In the genomic region with DNA sequence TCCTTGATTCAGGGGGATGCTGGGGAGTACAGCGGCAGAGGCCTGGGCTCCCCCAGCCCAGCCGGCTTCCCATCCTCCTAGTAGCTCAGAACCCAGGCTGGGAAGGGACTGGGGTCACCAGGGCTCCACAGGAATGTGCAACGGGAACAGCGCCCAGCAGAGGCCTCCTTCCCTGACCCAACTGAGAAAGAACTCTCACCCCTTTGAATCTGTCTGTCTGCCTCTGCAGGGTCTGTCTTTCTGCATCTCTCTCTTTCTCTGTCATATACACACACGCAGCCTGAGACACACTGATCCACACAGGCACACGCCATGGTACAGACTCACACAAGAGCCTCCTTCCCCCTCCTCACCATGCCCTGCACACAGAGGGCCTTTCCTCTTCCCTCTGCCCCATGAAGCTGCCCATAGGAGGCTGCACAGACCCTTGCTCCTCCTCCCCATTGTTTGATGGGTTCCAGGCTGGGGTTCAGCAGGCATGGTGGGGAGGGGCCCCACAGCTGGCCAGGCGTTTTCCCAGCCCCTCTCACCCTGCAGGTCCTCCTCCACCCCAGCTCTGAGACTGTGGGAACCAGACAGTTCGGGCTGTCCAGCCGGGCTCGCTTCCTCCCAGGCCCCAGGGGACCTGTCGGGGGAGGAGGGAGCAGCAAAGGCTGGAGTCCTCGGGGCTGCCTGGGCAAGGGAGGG, we compare ENCODE assay signal across 8 cellular contexts. TPM values are rescaled to one million over a fixed set of nuclear protein-coding genes. Genes with fewer than 3 reads are reported as not detected.
DNase-seq lines count a peak whose midpoint lies in the region; ATAC-seq and TF ChIP-seq lines count a peak whose summit lies in the region.

No MANE protein-coding gene starts in this region.

- H3K27ac ChIP-seq in HCT116 (ENCODE audit: low read depth, low read length): no peak overlapping the region; the same call in 1 of the 2 replicates
- peak overlapping the region; percentile 54 for H3K27ac ChIP-seq in cingulate gyrus (ENCODE audit: low read depth, low read length)
- H3K27ac ChIP-seq in spleen: peak overlapping the region; percentile 16 to 65 (median 44)

- H3K4me3 ChIP-seq in HCT116 (replicated peaks in 1 of 2; ENCODE audit: low read depth in 1 of 2, low read length in 2 of 2): no peak overlapping the region
- H3K4me3 ChIP-seq in spleen: no peak overlapping the region

- ATAC-seq in HCT116 (no peak), GM21737 (IDR thresholded peaks at IDR 0.05; ENCODE audit: unreplicated experiment) (no peak)

- H3K4me1 ChIP-seq in HCT116 (ENCODE audit: control insufficient read depth in 1 of 2, insufficient read depth in 2 of 2, low read length in 2 of 2) (peaks cover 16 to 38% of the 10 kb centered on the region in 2 experiments), spleen (peaks cover 0 to 83% (median 27%) of the 10 kb centered on the region in 6 donors)

- CTCF ChIA-PET in HCT116 (lab: Charles Lee): interaction anchor here (2.3 kb wide), 1 partner anchor 10 kb away, joined by 11 read pairs; no protein-coding TSS in a partner anchor

- H3K36me3 ChIP-seq in HCT116 (ENCODE audit: control insufficient read depth in 1 of 2, insufficient read depth in 2 of 2, low read length in 2 of 2): no peaks in the 10 kb centered on the region
- no peaks in the 10 kb centered on the region for H3K36me3 ChIP-seq in spleen

- no peaks in the 10 kb centered on the region for H3K79me2 ChIP-seq in HCT116 (ENCODE audit: insufficient read depth, low read length)

- H2AFZ ChIP-seq in HCT116 (ENCODE audit: low read depth, low read length, poor library complexity, severe bottlenecking): no peak overlapping the region

- WGBS in spleen, 5 donors: 61 to 73% (median 70%) methylated on average over 9 to 12 of the region's 12 CpGs

- no peaks in the 10 kb centered on the region for H4K20me1 ChIP-seq in HCT116 (ENCODE audit: insufficient read depth)

- H3K9ac ChIP-seq in HCT116 (ENCODE audit: low read length): no peak overlapping the region

- H3K27me3 ChIP-seq in HCT116 (ENCODE audit: insufficient read depth, low read length) (no peaks in the 10 kb centered on the region), spleen (replicated peaks in 1 of 7) (no peaks in the 10 kb centered on the region)

- peak overlapping the region; percentile 27 for H3K4me2 ChIP-seq in HCT116 (ENCODE audit: low read length)

- RAD21 ChIA-PET in HCT116 (lab: Charles Lee; ENCODE audit: low non-redundant PET in 1 of 2, low total read pairs in 2 of 2, uncharacterized antibody in 2 of 2, unreplicated experiment in 2 of 2): no interaction called here

- TF ChIP-seq POLR2A in HCT116 (IDR thresholded peaks at IDR 0.05; ENCODE audit: borderline replicate concordance, extremely low read depth, insufficient read depth, insufficient read length) (no peak), spleen (IDR thresholded peaks at IDR 0.05) (no peak)

- no peaks in the 10 kb centered on the region for H3K9me3 ChIP-seq in HCT116 (ENCODE audit: control insufficient read depth in 1 of 2, insufficient read depth in 1 of 2, low read depth in 1 of 2, low read length in 2 of 2)
- H3K9me3 ChIP-seq in spleen: no peaks in the 10 kb centered on the region

- H3K9me2 ChIP-seq in HCT116 (ENCODE audit: insufficient read depth): no peaks in the 10 kb centered on the region

- POLR2A ChIA-PET in HCT116 (lab: Charles Lee): no interaction called here

- no peak for DNase-seq in HCT116 (ENCODE audit: low read depth, low spot score)
- DNase-seq in kidney tubule cell (ENCODE audit: low spot score): peak; percentile 35
- no peak for DNase-seq in spleen
- no peak for DNase-seq in foreskin melanocyte
- no peak for DNase-seq in GM10266 (ENCODE audit: extremely low spot score)
- DNase-seq in NCI-H128 (lab: John Stamatoyannopoulos, UW; ENCODE audit: unreplicated experiment): no peak

- TF ChIP-seq CTCF in HCT116 (IDR thresholded peaks at IDR 0.05 in 2 of 3, conservative IDR thresholded peaks at IDR 0.05 in 1 of 3; ENCODE audit: borderline replicate concordance in 1 of 3, insufficient read depth in 1 of 3, low read depth in 2 of 3, low read length in 2 of 3) (no peak), spleen (IDR thresholded peaks at IDR 0.05 in 8 of 11, conservative IDR thresholded peaks at IDR 0.05 in 3 of 11) (no peak), GM10266 (IDR thresholded peaks at IDR 0.05; ENCODE audit: control insufficient read depth, insufficient read depth, low read depth, missing control alignments) (no peak)

- no TSS peak for BruUV-seq in HCT116 (replicated peaks; lab: Mats Ljungman, UMichigan)

- intact Hi-C loops in HCT116 (cut with micrococcal nuclease): no loop called here
- intact Hi-C loops in spleen (cut with DNase I; ENCODE audit: low total_unique reads): no loop called here

- no peak for TF ChIP-seq RAD21 in HCT116 (IDR thresholded peaks at IDR 0.05; ENCODE audit: low read depth)

TF ChIP-seq in HCT116, 20 proteins besides CTCF, POLR2A, EP300 and RAD21 (continues in another document):
- no peak for TF ChIP-seq EGR1 (IDR thresholded peaks at IDR 0.05; ENCODE audit: low read depth)
- no peak for TF ChIP-seq EZH2 (IDR thresholded peaks at IDR 0.05)
- TF ChIP-seq FOSL1 (IDR thresholded peaks at IDR 0.05; ENCODE audit: low read depth): no peak
- TF ChIP-seq SIN3A (IDR thresholded peaks at IDR 0.05; ENCODE audit: low read depth): no peak
- TF ChIP-seq ZNF274 (IDR thresholded peaks at IDR 0.05; ENCODE audit: low read depth, low read length): no peak
- no peak for TF ChIP-seq SRF (IDR thresholded peaks at IDR 0.05; ENCODE audit: low read depth)
- no peak for TF ChIP-seq ATF3 (IDR thresholded peaks at IDR 0.05)
- no peak for TF ChIP-seq ZFX (IDR thresholded peaks at IDR 0.05)
- no peak for TF ChIP-seq CEBPB (IDR thresholded peaks at IDR 0.05; ENCODE audit: low read depth)
- no peak for TF ChIP-seq ELF1 (IDR thresholded peaks at IDR 0.05; ENCODE audit: borderline replicate concordance, low read depth)
- no peak for TF ChIP-seq REST (IDR thresholded peaks at IDR 0.05; ENCODE audit: low read depth)
- no peak for TF ChIP-seq JUND (IDR thresholded peaks at IDR 0.05)
- TF ChIP-seq, protein P1, sequence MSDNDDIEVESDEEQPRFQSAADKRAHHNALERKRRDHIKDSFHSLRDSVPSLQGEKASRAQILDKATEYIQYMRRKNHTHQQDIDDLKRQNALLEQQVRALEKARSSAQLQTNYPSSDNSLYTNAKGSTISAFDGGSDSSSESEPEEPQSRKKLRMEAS (IDR thresholded peaks at IDR 0.05): no peak
- TF ChIP-seq ZBTB33 (IDR thresholded peaks at IDR 0.05; ENCODE audit: extremely low read depth, insufficient replicate concordance, low read length): no peak

RNA-seq across cellular contexts. Expression of gene FOXS1, which starts 2.8 kb away (rescaled TPM):
- total RNA-seq in HCT116 (2021; ENCODE audit: unreplicated experiment): not detected
- not detected in 2 replicates for polyA plus RNA-seq in HCT116 (2012)
- 1 to 10 TPM; 1.4 to 5.6 (median 1.9) TPM for total RNA-seq in spleen
- polyA plus RNA-seq in spleen: 1 to 10 TPM; 1.9 to 5.7 (median 2.8) TPM

RNA-seq across cellular contexts. Expression of gene MYLK2, which starts 23.5 kb away (rescaled TPM):
- total RNA-seq in HCT116 (2021; ENCODE audit: unreplicated experiment): 0.34 TPM
- polyA plus RNA-seq in HCT116 (2012): 0.12 and 0.13 TPM in 2 replicates
- 1 to 10 TPM in 6 of 7 donors, under 1 TPM in 1; 0.97 to 3.4 (median 2.2) TPM for total RNA-seq in spleen
- 1 to 10 TPM; 1.7 to 1.9 (median 1.8) TPM for polyA plus RNA-seq in spleen

RNA-seq across cellular contexts. Expression of gene DUSP15, which starts 27.7 kb away (rescaled TPM):
- total RNA-seq in HCT116 (2021; ENCODE audit: unreplicated experiment) (not detected), spleen (1 to 10 TPM in 6 of 7 donors, under 1 TPM in 1; 0.69 to 7.3 (median 2.1) TPM)
- not detected in 2 replicates for polyA plus RNA-seq in HCT116 (2012)
- 1 to 10 TPM; 2.5 to 6.7 (median 3.0) TPM for polyA plus RNA-seq in spleen

RNA-seq across cellular contexts. Expression of gene TTLL9, which starts 27.8 kb away (rescaled TPM):
- total RNA-seq in HCT116 (2021; ENCODE audit: unreplicated experiment): not detected
- polyA plus RNA-seq in HCT116 (2012): 0.03 and 0.12 TPM in 2 replicates
- total RNA-seq in spleen: under 1 TPM; 0.23 to 0.79 (median 0.37) TPM
- under 1 TPM; 0.22 to 0.33 (median 0.30) TPM for polyA plus RNA-seq in spleen
